15 cellular contexts compared by ENCODE assay signal in the genomic region with DNA sequence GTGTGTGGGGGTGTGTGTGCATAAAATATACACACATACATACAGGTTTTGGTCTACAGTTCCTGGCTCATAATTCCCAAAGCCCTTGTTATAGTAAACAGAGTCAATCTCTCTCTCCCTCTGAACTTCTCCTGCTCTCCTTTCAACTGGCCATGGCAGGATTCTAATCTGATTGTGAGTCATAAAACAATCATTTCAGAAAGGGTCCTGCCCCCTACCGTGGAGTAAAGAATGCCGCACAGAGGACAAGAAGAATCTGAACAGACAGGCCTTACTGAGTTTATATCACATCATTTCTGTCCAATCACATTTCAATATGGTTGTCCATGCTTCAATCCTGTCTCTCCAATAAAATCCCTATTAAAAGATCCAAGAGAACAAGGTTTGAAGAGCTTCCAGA.
DNase-seq lines count a peak whose midpoint lies in the region; ATAC-seq, FAIRE-seq and TF ChIP-seq lines count a peak whose summit lies in the region.
"Had no signal": no experiment of that assay in that cellular context is flagged by ENCODE, and none has a peak within 500 bp of the region (broad histone marks: within the 10 kb centered on the region; RNA-seq: fewer than 3 reads in every experiment).

No MANE protein-coding gene starts in this region.

- no peaks in the 10 kb centered on the region for H3K9me3 ChIP-seq in SK-N-SH

- DNase-seq in ACHN (peak; percentile 38), H4 (ENCODE audit: low spot score) (peak; percentile 39), SK-N-SH (no peak), foreskin fibroblast (peak; percentile 25 to 37), GM19239 (ENCODE audit: insufficient read length, low spot score) (no peak), cerebellar nuclear complex (lab: John Stamatoyannopoulos, UW) (no peak), Right ventricle myocardium inferior (ENCODE audit: missing footprints) (no peak)
- DNase-seq in activated CD4-positive, alpha-beta memory T cell treated with anti-CD3 and anti-CD28 coated beads, Interleukin-2, amount 10 ng/mL, durations not matched to agents 7 days and 5 days = no peak
- DNase-seq: activated CD4-positive, alpha-beta T cell treated with anti-CD3 and anti-CD28 coated beads, Interleukin-2, amount 50 U/mL, for 1 hour; activated gamma-delta T cell treated with Interleukin-2 at 50 U/mL for 16 hours; NCI-H1417; occipital lobe; stimulated activated CD4-positive, alpha-beta T cell treated with anti-CD3 and anti-CD28 coated beads, Interleukin-1b, Interleukin-23, amount 100 ng/mL, for 48 hours had no signal

- no peak overlapping the region for H3K27ac ChIP-seq in SK-N-SH (ENCODE audit: low read depth in 2 of 2, low read length in 1 of 2)
- H3K27ac ChIP-seq: C4-2B had no signal

- no peak for TF ChIP-seq EP300 in SK-N-SH (IDR thresholded peaks at IDR 0.05; ENCODE audit: borderline replicate concordance in 1 of 2, low read depth in 1 of 2, low read length in 1 of 2)

- H3K9ac ChIP-seq in SK-N-SH = no peak overlapping the region

- H3F3A ChIP-seq in SK-N-SH (replicated peaks; ENCODE audit: insufficient read depth) = no peaks in the 10 kb centered on the region

- H2AFZ ChIP-seq in SK-N-SH (ENCODE audit: low read depth) = no peak overlapping the region

- H3K4me1 ChIP-seq in SK-N-SH (ENCODE audit: control insufficient read depth in 1 of 2, insufficient read depth in 2 of 2, low read depth in 1 of 2, low read length in 1 of 2) = no peaks in the 10 kb centered on the region

- no peaks in the 10 kb centered on the region for H3K79me2 ChIP-seq in SK-N-SH (ENCODE audit: insufficient read depth)

- H3K4me3 Mint-ChIP-seq in activated CD4-positive, alpha-beta memory T cell treated with anti-CD3 and anti-CD28 coated beads, Interleukin-2, amount 10 ng/mL, durations not matched to agents 7 days and 5 days = no peak overlapping the region
- H3K4me3 Mint-ChIP-seq: dendritic cell treated with granulocyte-macrophage colony-stimulating factor and Interleukin-4, amounts not matched to agents 40 ng/mL and 50 ng/mL, for 4 days had no signal

- no peaks in the 10 kb centered on the region for H3K27me3 ChIP-seq in SK-N-SH (ENCODE audit: insufficient read depth)

- H3K27ac Mint-ChIP-seq in activated CD4-positive, alpha-beta memory T cell treated with anti-CD3 and anti-CD28 coated beads, Interleukin-2, amount 10 ng/mL, durations not matched to agents 7 days and 5 days = no peak overlapping the region
- H3K27ac Mint-ChIP-seq: dendritic cell treated with granulocyte-macrophage colony-stimulating factor and Interleukin-4, amounts not matched to agents 40 ng/mL and 50 ng/mL, for 4 days had no signal

- H3K9me3 Mint-ChIP-seq in activated CD4-positive, alpha-beta memory T cell treated with anti-CD3 and anti-CD28 coated beads, Interleukin-2, amount 10 ng/mL, durations not matched to agents 7 days and 5 days = no peaks in the 10 kb centered on the region

- CTCF ChIA-PET in SK-N-SH (lab: Yijun Ruan, JAX) = interaction anchor here (0.7 kb wide), 1 partner anchor 18 kb away, joined by 3 read pairs; no protein-coding TSS in a partner anchor
- CTCF ChIA-PET in activated CD4-positive, alpha-beta memory T cell treated with anti-CD3 and anti-CD28 coated beads, Interleukin-2, amount 10 ng/mL, durations not matched to agents 7 days and 5 days (lab: Charles Lee) = no interaction called here

- no peaks in the 10 kb centered on the region for H4K20me1 ChIP-seq in SK-N-SH (ENCODE audit: insufficient read depth)

- H3K9me2 ChIP-seq in SK-N-SH = no peaks in the 10 kb centered on the region

- FAIRE-seq in GM19239 (lab: Jason Lieb, UNC) = no peak

- TF ChIP-seq RAD21 in SK-N-SH (IDR thresholded peaks at IDR 0.05; ENCODE audit: low read length) = no peak

- in situ Hi-C loops in ACHN (cut with HindIII; ENCODE audit: low pct_ligation_motif_present, low pct_unique_long_range_greater_than_20kb, low sequenced_read_pairs) = no loop called here

- no peaks in the 10 kb centered on the region for H3K4me1 Mint-ChIP-seq in activated CD4-positive, alpha-beta memory T cell treated with anti-CD3 and anti-CD28 coated beads, Interleukin-2, amount 10 ng/mL, durations not matched to agents 7 days and 5 days

- peak overlapping the region; percentile 7; the same call in 1 of the 2 replicates for H3K4me2 ChIP-seq in SK-N-SH

- no peaks in the 10 kb centered on the region for H3K36me3 Mint-ChIP-seq in activated CD4-positive, alpha-beta memory T cell treated with anti-CD3 and anti-CD28 coated beads, Interleukin-2, amount 10 ng/mL, durations not matched to agents 7 days and 5 days (ENCODE audit: low read depth)

- H3K36me3 ChIP-seq in SK-N-SH (replicated peaks in 1 of 2; ENCODE audit: control insufficient read depth in 1 of 2, insufficient read depth in 2 of 2, low read length in 1 of 2) = no peaks in the 10 kb centered on the region

- intact Hi-C loops in Right ventricle myocardium inferior (cut with DNase I) = no loop called here

- H3K4me3 ChIP-seq in SK-N-SH (ENCODE audit: low read depth in 2 of 2, low read length in 1 of 2) (no peak overlapping the region), foreskin fibroblast (ENCODE audit: low read depth in 1 of 2, low read length in 2 of 2) (no peak overlapping the region)

- POLR2A ChIA-PET in SK-N-SH (lab: Yijun Ruan, JAX) = no interaction called here
- POLR2A ChIA-PET in activated CD4-positive, alpha-beta memory T cell treated with anti-CD3 and anti-CD28 coated beads, Interleukin-2, amount 10 ng/mL, durations not matched to agents 7 days and 5 days (lab: Charles Lee) = no interaction called here

- peak; percentile 53 for TF ChIP-seq CTCF in SK-N-SH (IDR thresholded peaks at IDR 0.05)
- TF ChIP-seq CTCF in foreskin fibroblast (IDR thresholded peaks at IDR 0.05; ENCODE audit: low read depth, low read length) = peak; percentile 23

- 9% methylated on average over 2 of the region's 2 CpGs for WGBS in SK-N-SH (ENCODE audit: low lambda C conversion rate)

- ATAC-seq in Right ventricle myocardium inferior = no peak

- H3K27me3 Mint-ChIP-seq in activated CD4-positive, alpha-beta memory T cell treated with anti-CD3 and anti-CD28 coated beads, Interleukin-2, amount 10 ng/mL, durations not matched to agents 7 days and 5 days = no peaks in the 10 kb centered on the region
- H3K27me3 Mint-ChIP-seq: dendritic cell treated with granulocyte-macrophage colony-stimulating factor and Interleukin-4, amounts not matched to agents 40 ng/mL and 50 ng/mL, for 4 days had no signal

TF ChIP-seq in SK-N-SH, 30 proteins besides CTCF, POLR2A, EP300 and RAD21:
- TF ChIP-seq MXI1 (IDR thresholded peaks at IDR 0.05; ENCODE audit: low read depth, low read length) = no peak

Comparison
In these comparisons a context has a peak if more than half of its experiments do, and no peak if none do; other contexts are left out.
1. DNase-seq: peak in ACHN (single experiment), H4 (single experiment) and foreskin fibroblast (2 of 2); none in SK-N-SH (single experiment), GM19239 (single experiment), cerebellar nuclear complex (0 of 2), activated CD4-positive, alpha-beta memory T cell treated with anti-CD3 and anti-CD28 coated beads, Interleukin-2, amount 10 ng/mL, durations not matched to agents 7 days and 5 days (single experiment) and Right ventricle myocardium inferior (single experiment).